18 cellular contexts compared by ENCODE assay signal in genomic region chr9:61670616-61671015, GRCh38.
"Had no signal": no experiment of that assay in that cellular context is flagged by ENCODE, and none has a peak within 500 bp of the region (broad histone marks: within the 10 kb centered on the region; RNA-seq: fewer than 3 reads in every experiment).

No MANE protein-coding gene starts in this region.

- DNase-seq: activated CD4-positive, alpha-beta T cell treated with anti-CD3 and anti-CD28 coated beads, Interleukin-2, amount 50 U/mL, for 4 hours; activated effector memory CD4-positive, alpha-beta T cell treated with anti-CD3 and anti-CD28 coated beads, Interleukin-2, amount 50 U/mL, for 16 hours; activated T-cell treated with anti-CD3 and anti-CD28 coated beads, Interleukin-2, amount 50 U/mL, for 72 hours; effector memory CD8-positive, alpha-beta T cell; left colon; lower lobe of right lung; natural killer cell; stimulated activated CD4-positive, alpha-beta T cell treated with anti-CD3 and anti-CD28 coated beads, Interleukin-1b, Interleukin-23, amount 100 ng/mL, for 48 hours; stimulated activated CD8-positive, alpha-beta memory T cell treated with anti-CD3 and anti-CD28 coated beads, Interleukin-4, amount 100 ng/mL, for 48 hours; stimulated activated naive CD4-positive, alpha-beta T cell treated with Interleukin-2 at 50 U/mL for 16 hours; WERI-Rb-1 had no signal

- FAIRE-seq: astrocyte, islet of Langerhans had no signal

- H3K9me3 ChIP-seq: adrenal gland, lower lobe of right lung, neutrophil had no signal

- H3K9ac ChIP-seq: parathyroid adenoma had no signal

- H3K4me1 ChIP-seq: adrenal gland, lower lobe of right lung, parathyroid adenoma had no signal

- H3K27me3 ChIP-seq: adrenal gland, hepatocyte, neutrophil had no signal

- H3K36me3 ChIP-seq: adrenal gland, lower lobe of right lung, neutrophil, WERI-Rb-1 had no signal

- H3K4me2 ChIP-seq: hepatocyte had no signal

- ATAC-seq: activated naive CD4-positive, alpha-beta T cell treated with anti-CD3 and anti-CD28 coated beads, Interleukin-2, amount 50 U/mL, for 72 hours; activated T-cell treated with anti-CD3 and anti-CD28 coated beads, Interleukin-2, amount 50 U/mL, for 72 hours; effector memory CD8-positive, alpha-beta T cell; left colon; lower lobe of right lung; natural killer cell had no signal

- H3K4me1 Mint-ChIP-seq: natural killer cell had no signal

- H3K27me3 Mint-ChIP-seq: effector memory CD8-positive, alpha-beta T cell had no signal

- H3K4me3 Mint-ChIP-seq: activated T-cell treated with anti-CD3 and anti-CD28 coated beads, Interleukin-2, amount 50 U/mL, for 72 hours; effector memory CD8-positive, alpha-beta T cell; natural killer cell had no signal

- H3K4me3 ChIP-seq: adrenal gland, hepatocyte, lower lobe of right lung had no signal

- H3K27ac ChIP-seq: adrenal gland, hepatocyte, lower lobe of right lung, neutrophil, parathyroid adenoma, WERI-Rb-1 had no signal

- H3K79me2 ChIP-seq: hepatocyte, parathyroid adenoma had no signal

- H3K27ac Mint-ChIP-seq: activated naive CD4-positive, alpha-beta T cell treated with anti-CD3 and anti-CD28 coated beads, Interleukin-2, amount 50 U/mL, for 72 hours; activated T-cell treated with anti-CD3 and anti-CD28 coated beads, Interleukin-2, amount 50 U/mL, for 72 hours; effector memory CD8-positive, alpha-beta T cell; natural killer cell had no signal

- H2AFZ ChIP-seq: hepatocyte, parathyroid adenoma had no signal
